In genomic region chr3:139113766-139114165, GRCh38 we compare ENCODE assay signal across 22 cellular contexts.
DNase-seq lines count a peak whose midpoint lies in the region; ATAC-seq, FAIRE-seq and TF ChIP-seq lines count a peak whose summit lies in the region.
"Had no signal": no experiment of that assay in that cellular context is flagged by ENCODE, and none has a peak within 500 bp of the region (broad histone marks: within the 10 kb centered on the region; RNA-seq: fewer than 3 reads in every experiment).

No MANE protein-coding gene starts in this region.

- no peaks in the 10 kb centered on the region for H3K9me1 ChIP-seq in K562 (ENCODE audit: control insufficient read depth, insufficient read depth, low read length)

- no peak for TF ChIP-seq POLR2A in K562 (conservative IDR thresholded peaks at IDR 0.05)

- no peak for TF ChIP-seq EP300 in K562 (IDR thresholded peaks at IDR 0.05; ENCODE audit: low read length)

- in situ Hi-C loops in KBM-7 (cut with MboI; ENCODE audit: low pct_unique_long_range_greater_than_20kb, low sequenced_read_pairs) (no loop called here), K562 (cut with MboI) (no loop called here)

- peak overlapping the region; percentile 48 for H2AFZ ChIP-seq in K562 (ENCODE audit: low read depth, low read length)

- H3K27ac ChIP-seq in K562 (ENCODE audit: extremely low read depth, low read depth, low read length) (no peak overlapping the region), heart right ventricle (no peak overlapping the region)
- H3K27ac ChIP-seq: BLaER1 treated with 17β-estradiol and CSF1 and Interleukin-3, amounts not matched to agents 10 nM and 100 nM; heart left ventricle; prostate gland; testis had no signal

- no TSS peak for BruUV-seq in K562 (replicated peaks; lab: Mats Ljungman, UMichigan)

- H4K20me1 ChIP-seq in K562 (replicated peaks; ENCODE audit: control insufficient read depth, insufficient read depth, low read length): no peaks in the 10 kb centered on the region
- H4K20me1 ChIP-seq: BLaER1 treated with 17β-estradiol and CSF1 and Interleukin-3, amounts not matched to agents 10 nM and 100 nM had no signal

- H3K9me3 ChIP-seq in K562 (replicated peaks; ENCODE audit: control insufficient read depth, insufficient read depth, low read depth, low read length) (no peaks in the 10 kb centered on the region), heart right ventricle (no peaks in the 10 kb centered on the region)
- H3K9me3 ChIP-seq: BLaER1 treated with 17β-estradiol and CSF1 and Interleukin-3, amounts not matched to agents 10 nM and 100 nM; heart left ventricle; prostate gland; SK-N-SH; testis had no signal

- no peaks in the 10 kb centered on the region for H3K36me3 ChIP-seq in K562 (ENCODE audit: control insufficient read depth, insufficient read depth, low read length)
- H3K36me3 ChIP-seq in heart right ventricle: no peaks in the 10 kb centered on the region
- H3K36me3 ChIP-seq: BLaER1 treated with 17β-estradiol and CSF1 and Interleukin-3, amounts not matched to agents 10 nM and 100 nM; heart left ventricle; prostate gland had no signal

- TF ChIP-seq CTCF in K562 (IDR thresholded peaks at IDR 0.05 in 2 of 3, conservative IDR thresholded peaks at IDR 0.05 in 1 of 3; ENCODE audit: insufficient read depth in 2 of 3, low read depth in 1 of 3, low read length in 3 of 3): no peak
- TF ChIP-seq CTCF in heart right ventricle (IDR thresholded peaks at IDR 0.05): no peak

- intact Hi-C loops in K562 (cut with micrococcal nuclease): loop anchor here (2.0 to 5.0 kb wide), 2 partner anchors 74 to 215 kb away; no protein-coding TSS in a partner anchor
- intact Hi-C loops in sciatic nerve (cut with DNase I): no loop called here
- intact Hi-C loops in heart right ventricle (cut with DNase I): loop anchor here in 8 of 10 donors (2.0 to 5.0 kb wide), 2 partner anchors 214 to 215 kb away; no protein-coding TSS in a partner anchor

- CTCF ChIA-PET in K562 (lab: Yijun Ruan, JAX; ENCODE audit: low intra/inter-chr PET ratio): interaction anchor here (4.7 kb wide), 1 partner anchor 215 kb away, joined by 43 read pairs; no protein-coding TSS in a partner anchor

- H3K27me3 ChIP-seq in K562 (ENCODE audit: control insufficient read depth in 2 of 2, insufficient read depth in 2 of 2, low read length in 2 of 2) (no peaks in the 10 kb centered on the region; a peak in 2 of 5 replicates), heart right ventricle (peaks cover 0 to 11% (median 7%) of the 10 kb centered on the region in 7 donors)
- H3K27me3 ChIP-seq: BLaER1 treated with 17β-estradiol and CSF1 and Interleukin-3, amounts not matched to agents 10 nM and 100 nM; testis had no signal

- H3K79me2 ChIP-seq in K562 (ENCODE audit: control insufficient read depth, insufficient read depth, low read length): no peaks in the 10 kb centered on the region

- H3K4me3 ChIP-seq in K562 (no peak overlapping the region), heart right ventricle (no peak overlapping the region)
- H3K4me3 ChIP-seq: BLaER1 treated with 17β-estradiol and CSF1 and Interleukin-3, amounts not matched to agents 10 nM and 100 nM; heart left ventricle; prostate gland; testis had no signal

- TF ChIP-seq RAD21 in K562 (CRISPR knock-in tag; conservative IDR thresholded peaks at IDR 0.05 in 1 of 2, IDR thresholded peaks at IDR 0.05 in 1 of 2): no peak

- no peak overlapping the region for H3K9ac ChIP-seq in K562 (ENCODE audit: insufficient read depth in 1 of 2, low read depth in 2 of 2, low read length in 2 of 2)
- H3K9ac ChIP-seq: BLaER1 treated with 17β-estradiol and CSF1 and Interleukin-3, amounts not matched to agents 10 nM and 100 nM; SK-N-SH had no signal

- H3K4me1 ChIP-seq in K562 (replicated peaks in 1 of 2; ENCODE audit: control insufficient read depth in 2 of 2, insufficient read depth in 2 of 2, low read length in 2 of 2): peaks cover 0 to 5% of the 10 kb centered on the region in 2 experiments; a peak in 2 of 5 replicates
- no peaks in the 10 kb centered on the region for H3K4me1 ChIP-seq in heart right ventricle
- H3K4me1 ChIP-seq: BLaER1 treated with 17β-estradiol and CSF1 and Interleukin-3, amounts not matched to agents 10 nM and 100 nM; heart left ventricle; testis had no signal

- ATAC-seq in K562 (no peak), sciatic nerve (peak; percentile 20), HG03139 (IDR thresholded peaks at IDR 0.05; ENCODE audit: unreplicated experiment) (no peak), heart right ventricle (no peak)
- ATAC-seq: heart left ventricle had no signal

- WGBS in K562 (ENCODE audit: insufficient coverage, low coverage, missing lambda C conversion rate): 28% methylated on average over 2 of the region's 2 CpGs
- 67 to 69% methylated on average over 2 of the region's 2 CpGs for WGBS in heart right ventricle, 2 donors

- peak; percentile 56 to 76 for DNase-seq in NOMO-1 (lab: John Stamatoyannopoulos, UW; ENCODE audit: unreplicated experiment in 2 of 2)
- DNase-seq in NOMO-1 treated with dmso at 0.1 percent for 144 hours (lab: John Stamatoyannopoulos, UW; ENCODE audit: unreplicated experiment): no peak
- DNase-seq in KBM-7: peak; percentile 63
- no peak for DNase-seq in K562 (ENCODE audit: extremely low read depth in 1 of 4, low spot score in 3 of 4)
- no peak for DNase-seq in sciatic nerve (ENCODE audit: low spot score)
- DNase-seq in heart right ventricle: no peak
- DNase-seq in kidney glomerular epithelial cell (lab: John Stamatoyannopoulos, UW): no peak
- DNase-seq: activated T-cell treated with anti-CD3 and anti-CD28 coated beads, Interleukin-2, amount 50 U/mL, for 4 hours; central memory CD4-positive, alpha-beta T cell; effector memory CD4-positive, alpha-beta T cell; heart left ventricle; mesenchymal stem cell; NCI-H1436 treated with DMSO at 0.1 percent for 48 hours; nephron progenitor cell; SK-N-SH; small intestine; stimulated activated CD4-positive, alpha-beta T cell treated with anti-CD3 and anti-CD28 coated beads, Interleukin-4, amount 100 ng/mL, for 4 hours; testis had no signal

- FAIRE-seq in K562 (lab: Jason Lieb, UNC): no peak
- FAIRE-seq: keratinocyte had no signal

- POLR2A ChIA-PET in K562 (lab: Yijun Ruan, JAX): interaction anchor here (0.6 to 1.1 kb wide), 2 partner anchors 208 to 209 kb away, joined by 3 read pairs; no protein-coding TSS in a partner anchor

- no peak overlapping the region for H3K4me2 ChIP-seq in K562 (ENCODE audit: insufficient read depth, low read length)
- H3K4me2 ChIP-seq: BLaER1 treated with 17β-estradiol and CSF1 and Interleukin-3, amounts not matched to agents 10 nM and 100 nM; SK-N-SH had no signal

TF ChIP-seq in K562, 482 proteins besides CTCF, POLR2A, EP300 and RAD21:
- TF ChIP-seq ESRRA (IDR thresholded peaks at IDR 0.05; ENCODE audit: borderline replicate concordance, low read depth): peak; percentile 52; the same call in 1 of the 2 replicates
- no peak for TF ChIP-seq PPARD (CRISPR knock-in tag; IDR thresholded peaks at IDR 0.05)
- TF ChIP-seq BCOR (IDR thresholded peaks at IDR 0.05): peak; percentile 45; the same call in 1 of the 2 replicates
- TF ChIP-seq RBM25 (IDR thresholded peaks at IDR 0.05; ENCODE audit: low read depth, low read length, severe bottlenecking): peak; percentile 41
- no peak for TF ChIP-seq CTCFL (IDR thresholded peaks at IDR 0.05; ENCODE audit: borderline replicate concordance, insufficient read depth, low read depth, low read length, poor library complexity, severe bottlenecking)
- TF ChIP-seq LCOR (CRISPR knock-in tag; IDR thresholded peaks at IDR 0.05): no peak
- no peak for TF ChIP-seq UBTF (IDR thresholded peaks at IDR 0.05; ENCODE audit: borderline replicate concordance in 1 of 2, low read depth in 2 of 2, low read length in 2 of 2)
- no peak for TF ChIP-seq IRF1 (CRISPR knock-in tag; IDR thresholded peaks at IDR 0.05; ENCODE audit: borderline replicate concordance)
- TF ChIP-seq PML (IDR thresholded peaks at IDR 0.05; ENCODE audit: low read length): no peak

Comparison
In these comparisons a context has a peak if more than half of its experiments do, and no peak if none do; other contexts are left out.
1. DNase-seq: peak in NOMO-1 (2 of 2) and KBM-7 (single experiment); none in NOMO-1 treated with dmso at 0.1 percent for 144 hours (single experiment), K562 (0 of 4), sciatic nerve (single experiment), heart right ventricle (0 of 2) and kidney glomerular epithelial cell (single experiment).